ENCODE assay signal across 21 cellular contexts in the genomic region with DNA sequence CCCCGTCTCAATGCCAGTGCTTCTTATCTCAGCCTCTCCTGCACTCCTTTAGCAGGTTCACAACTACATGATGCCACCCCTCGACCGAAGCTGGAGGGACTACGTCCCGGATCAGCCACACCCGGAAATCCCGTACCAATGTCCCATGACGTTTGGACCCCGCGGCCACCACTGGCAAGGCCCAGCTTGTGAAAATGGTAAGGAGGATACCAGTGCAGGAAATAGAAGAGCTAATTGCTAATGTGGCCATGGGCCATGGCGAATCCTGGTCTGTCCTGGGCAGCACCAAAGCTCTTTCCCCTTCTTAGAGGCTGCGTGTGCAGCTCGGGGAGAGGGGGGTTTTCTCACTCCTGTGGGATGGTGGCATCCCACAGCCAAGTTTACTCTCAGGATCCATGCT. TPM values are rescaled to one million over a fixed set of nuclear protein-coding genes. Genes with fewer than 3 reads are reported as not detected.
DNase-seq lines count a peak whose midpoint lies in the region; ATAC-seq, FAIRE-seq and TF ChIP-seq lines count a peak whose summit lies in the region.
"Had no signal": no experiment of that assay in that cellular context is flagged by ENCODE, and none has a peak within 500 bp of the region (broad histone marks: within the 10 kb centered on the region; RNA-seq: fewer than 3 reads in every experiment).

No MANE protein-coding gene starts in this region.

- H4K20me1 ChIP-seq in BLaER1 treated with 17β-estradiol and CSF1 and Interleukin-3, amounts not matched to agents 10 nM and 100 nM: peaks cover 0 to 96% (median 58%) of the 10 kb centered on the region in 11 experiments; a peak in 19 of 22 replicates
- peaks cover 32% of the 10 kb centered on the region for H4K20me1 ChIP-seq in GM12878 (ENCODE audit: control insufficient read depth, insufficient read depth)
- H4K20me1 ChIP-seq in smooth muscle cell (ENCODE audit: low read depth): no peaks in the 10 kb centered on the region

- in situ Hi-C loops in GM12878 (cut with MboI): loop anchor here (5.0 to 10.0 kb wide), 2 partner anchors 182 to 210 kb away; no protein-coding TSS in a partner anchor
- in situ Hi-C loops in GM13977 (cut with MboI; ENCODE audit: low pct_unique_long_range_greater_than_20kb, low sequenced_read_pairs, unreplicated experiment): no loop called here

- H3K4me1 ChIP-seq in BLaER1 treated with 17β-estradiol and CSF1 and Interleukin-3, amounts not matched to agents 10 nM and 100 nM: peaks cover 34 to 91% (median 82%) of the 10 kb centered on the region in 10 experiments
- peaks cover 32% of the 10 kb centered on the region for H3K4me1 ChIP-seq in CD4-positive, alpha-beta memory T cell (ENCODE audit: insufficient read depth, low read length)
- peaks cover 35% of the 10 kb centered on the region for H3K4me1 ChIP-seq in GM12878 (ENCODE audit: control insufficient read depth, insufficient read depth, low read length)
- peaks cover 7% of the 10 kb centered on the region for H3K4me1 ChIP-seq in smooth muscle cell (ENCODE audit: low read depth)
- H3K4me1 ChIP-seq: parathyroid adenoma had no signal

- RAD21 ChIA-PET in GM12878 (lab: Charles Lee; ENCODE audit: unreplicated experiment): interaction anchor here (0.9 to 5.1 kb wide), 23 partner anchors 11 to 208 kb away, joined by 3 to 43 read pairs (median 7); a partner anchor contains a TSS

- no peak for FAIRE-seq in GM12878 (lab: Jason Lieb, UNC)
- FAIRE-seq: frontal cortex had no signal

- peak overlapping the region in 9 of 11 experiments; percentile 13 to 92 (median 71); a peak in 14 of 22 replicates for H3K4me2 ChIP-seq in BLaER1 treated with 17β-estradiol and CSF1 and Interleukin-3, amounts not matched to agents 10 nM and 100 nM
- peak overlapping the region; percentile 76 for H3K4me2 ChIP-seq in GM12878 (ENCODE audit: control insufficient read depth, insufficient read depth)
- no peak overlapping the region for H3K4me2 ChIP-seq in smooth muscle cell

- H3K4me1 Mint-ChIP-seq in CD4-positive, alpha-beta memory T cell: peaks cover 18 to 39% (median 28%) of the 10 kb centered on the region in 4 donors
- peaks cover 77% of the 10 kb centered on the region for H3K4me1 Mint-ChIP-seq in activated B cell treated with CpG ODN at 0.5 μM for 24 hours

- intact Hi-C loops in CD4-positive, alpha-beta memory T cell (cut with micrococcal nuclease): loop anchor here (10.0 kb wide), 1 partner anchor 298 kb away; a partner anchor contains a TSS
- intact Hi-C loops in activated B cell treated with CpG ODN at 0.5 μM for 24 hours (cut with micrococcal nuclease) (no loop called here), GM12878 (cut with micrococcal nuclease; ENCODE audit: unreplicated experiment) (no loop called here)

- peak overlapping the region in 4 of 7 donors; percentile 24 to 70 (median 52) for H3K27ac Mint-ChIP-seq in CD4-positive, alpha-beta memory T cell
- peak overlapping the region; percentile 72 for H3K27ac Mint-ChIP-seq in activated B cell treated with CpG ODN at 0.5 μM for 24 hours

- H3F3A ChIP-seq in smooth muscle cell (ENCODE audit: low read depth): no peaks in the 10 kb centered on the region

- POLR2A ChIA-PET in CD4-positive, alpha-beta memory T cell (lab: Charles Lee; ENCODE audit: partially characterized antibody): no interaction called here
- POLR2A ChIA-PET in activated B cell treated with CpG ODN at 0.5 μM for 24 hours (lab: Charles Lee): interaction anchor here (1.1 to 2.3 kb wide), 7 partner anchors 24 to 208 kb away, joined by 3 to 12 read pairs (median 4); a partner anchor contains a TSS
- POLR2A ChIA-PET in GM12878 (lab: Charles Lee): interaction anchor here (0.9 to 1.8 kb wide), 16 partner anchors 9 to 170 kb away, joined by 3 to 8 read pairs (median 3); no protein-coding TSS in a partner anchor

- TF ChIP-seq EP300 in GM12878 (IDR thresholded peaks at IDR 0.05; ENCODE audit: borderline replicate concordance in 1 of 2, control insufficient read depth in 1 of 2, low read depth in 2 of 2, low read length in 2 of 2): no peak

- TF ChIP-seq POLR2A in GM12878 (IDR thresholded peaks at IDR 0.05; ENCODE audit: low read depth, low read length): no peak; the same call in 1 of the 2 replicates

- H3K36me3 Mint-ChIP-seq in CD4-positive, alpha-beta memory T cell: peaks cover 8 to 28% of the 10 kb centered on the region in 2 donors
- H3K36me3 Mint-ChIP-seq in activated B cell treated with CpG ODN at 0.5 μM for 24 hours (ENCODE audit: low read depth): peaks cover 86% of the 10 kb centered on the region

- TF ChIP-seq RAD21 in GM12878 (IDR thresholded peaks at IDR 0.05; ENCODE audit: insufficient read depth, low read depth, low read length): no peak

- peaks cover 0 to 5% of the 10 kb centered on the region in 2 donors for H3K27me3 Mint-ChIP-seq in CD4-positive, alpha-beta memory T cell
- no peaks in the 10 kb centered on the region for H3K27me3 Mint-ChIP-seq in activated B cell treated with CpG ODN at 0.5 μM for 24 hours

- H3K36me3 ChIP-seq in BLaER1 treated with 17β-estradiol and CSF1 and Interleukin-3, amounts not matched to agents 10 nM and 100 nM: peaks cover 23 to 79% (median 72%) of the 10 kb centered on the region in 11 experiments
- peaks cover 6% of the 10 kb centered on the region for H3K36me3 ChIP-seq in CD4-positive, alpha-beta memory T cell (ENCODE audit: insufficient read depth, low read length)
- peaks cover 49 to 63% of the 10 kb centered on the region in 2 experiments for H3K36me3 ChIP-seq in GM12878 (ENCODE audit: control insufficient read depth in 2 of 2, insufficient read depth in 2 of 2, low read length in 1 of 2)
- H3K36me3 ChIP-seq in smooth muscle cell (ENCODE audit: low read depth): no peaks in the 10 kb centered on the region
- H3K36me3 ChIP-seq: transverse colon had no signal

- H3K79me2 ChIP-seq in GM12878 (ENCODE audit: control insufficient read depth, insufficient read depth, low read length) (peaks cover 96% of the 10 kb centered on the region), smooth muscle cell (ENCODE audit: low read depth) (no peaks in the 10 kb centered on the region)
- H3K79me2 ChIP-seq: parathyroid adenoma had no signal

- CTCF ChIA-PET in CD4-positive, alpha-beta memory T cell (lab: Charles Lee; ENCODE audit: partially characterized antibody): interaction anchor here (1.5 kb wide), 1 partner anchor 128 kb away, joined by 3 read pairs; no protein-coding TSS in a partner anchor
- CTCF ChIA-PET in activated B cell treated with CpG ODN at 0.5 μM for 24 hours (lab: Charles Lee): interaction anchor here (0.9 to 1.6 kb wide), 3 partner anchors 92 to 170 kb away, joined by 3 to 8 read pairs (median 5); no protein-coding TSS in a partner anchor
- CTCF ChIA-PET in GM12878 (lab: Yijun Ruan, JAX): interaction anchor here (0.8 to 5.1 kb wide), 15 partner anchors 9 to 208 kb away, joined by 3 to 33 read pairs (median 5); no protein-coding TSS in a partner anchor

- H2AFZ ChIP-seq in GM12878 (ENCODE audit: control insufficient read depth, low read depth, low read length) (no peak overlapping the region), smooth muscle cell (ENCODE audit: low read depth) (no peak overlapping the region)
- H2AFZ ChIP-seq: parathyroid adenoma had no signal

- 0 out of 22 replicates have a peak overlapping the region, but pooled peaks of 1 of the 11 experiments have one; percentile 8 for H3K27ac ChIP-seq in BLaER1 treated with 17β-estradiol and CSF1 and Interleukin-3, amounts not matched to agents 10 nM and 100 nM
- no peak overlapping the region for H3K27ac ChIP-seq in CD4-positive, alpha-beta memory T cell (ENCODE audit: low read depth, low read length)
- H3K27ac ChIP-seq in GM12878 (ENCODE audit: control insufficient read depth, insufficient read depth) (0 out of 2 replicates have a peak overlapping the region, but pooled peaks have one; percentile 2), smooth muscle cell (ENCODE audit: low read depth) (no peak overlapping the region)
- H3K27ac ChIP-seq: HL-60, parathyroid adenoma, transverse colon had no signal

- no peaks in the 10 kb centered on the region for H3K9me3 ChIP-seq in BLaER1 treated with 17β-estradiol and CSF1 and Interleukin-3, amounts not matched to agents 10 nM and 100 nM (replicated peaks in 1 of 11)
- H3K9me3 ChIP-seq in CD4-positive, alpha-beta memory T cell (ENCODE audit: control insufficient read depth in 1 of 2, low read length in 2 of 2): no peaks in the 10 kb centered on the region
- no peaks in the 10 kb centered on the region for H3K9me3 ChIP-seq in GM12878 (replicated peaks; ENCODE audit: control insufficient read depth, insufficient read depth, low read length)
- no peaks in the 10 kb centered on the region for H3K9me3 ChIP-seq in smooth muscle cell (replicated peaks; ENCODE audit: low read depth)
- H3K9me3 ChIP-seq: transverse colon had no signal

- BruUV-seq in GM12878 (replicated peaks; lab: Mats Ljungman, UMichigan): no TSS peak

- H3K4me3 ChIP-seq in BLaER1 treated with 17β-estradiol and CSF1 and Interleukin-3, amounts not matched to agents 10 nM and 100 nM: no peak overlapping the region
- no peak overlapping the region for H3K4me3 ChIP-seq in CD4-positive, alpha-beta memory T cell (ENCODE audit: low read length in 2 of 2)
- H3K4me3 ChIP-seq in GM12878 (peak overlapping the region; percentile 62), smooth muscle cell (no peak overlapping the region), foreskin fibroblast (ENCODE audit: low read depth in 1 of 2, low read length in 2 of 2) (no peak overlapping the region)
- H3K4me3 ChIP-seq: transverse colon had no signal

- no peak overlapping the region; a peak in 1 of 22 replicates for H3K9ac ChIP-seq in BLaER1 treated with 17β-estradiol and CSF1 and Interleukin-3, amounts not matched to agents 10 nM and 100 nM
- H3K9ac ChIP-seq in GM12878 (ENCODE audit: control insufficient read depth, insufficient read depth, low read length): peak overlapping the region; percentile 53
- H3K9ac ChIP-seq in smooth muscle cell (ENCODE audit: low read depth): no peak overlapping the region
- H3K9ac ChIP-seq: parathyroid adenoma had no signal

- ATAC-seq in activated B cell treated with CpG ODN at 0.5 μM for 24 hours (ENCODE audit: low read depth) (no peak), GM12878 (no peak)
- ATAC-seq: activated CD4-positive, CD25-positive, alpha-beta regulatory T cell treated with anti-CD3 and anti-CD28 coated beads, Interleukin-2, amount 50 U/mL, for 24 hours; sciatic nerve had no signal

- no peak for DNase-seq in CD4-positive, alpha-beta memory T cell
- no peak for DNase-seq in activated B cell treated with CpG ODN at 0.5 μM for 24 hours
- no peak for DNase-seq in GM12878 (ENCODE audit: low read depth, low spot score)
- DNase-seq in smooth muscle cell (lab: John Stamatoyannopoulos, UW; ENCODE audit: unreplicated experiment): no peak
- no peak for DNase-seq in GM13977 (ENCODE audit: low spot score)
- DNase-seq in foreskin fibroblast: no peak
- DNase-seq: anterior cingulate cortex; central memory CD4-positive, alpha-beta T cell; erythroblast; mammary epithelial cell; NCI-H1694; NCI-H82; stimulated activated naive CD4-positive, alpha-beta T cell treated with Interleukin-2 at 50 U/mL for 16 hours; transverse colon had no signal

- SMC1A ChIA-PET in GM12878 (lab: Charles Lee; ENCODE audit: uncharacterized antibody, unreplicated experiment): interaction anchor here (1.1 to 13.5 kb wide), 28 partner anchors 7 to 207 kb away, joined by 3 to 185 read pairs (median 6); no protein-coding TSS in a partner anchor

- peaks cover 0 to 48% (median 0%) of the 10 kb centered on the region in 11 experiments; a peak in 8 of 22 replicates for H3K27me3 ChIP-seq in BLaER1 treated with 17β-estradiol and CSF1 and Interleukin-3, amounts not matched to agents 10 nM and 100 nM
- no peaks in the 10 kb centered on the region for H3K27me3 ChIP-seq in CD4-positive, alpha-beta memory T cell (ENCODE audit: insufficient read depth, low read length)
- H3K27me3 ChIP-seq in GM12878 (replicated peaks in 1 of 2; ENCODE audit: control insufficient read depth in 2 of 2, insufficient read depth in 2 of 2, low read length in 1 of 2) (no peaks in the 10 kb centered on the region), smooth muscle cell (ENCODE audit: low read depth) (peaks cover 76% of the 10 kb centered on the region)

- no peak for TF ChIP-seq CTCF in activated B cell treated with CpG ODN at 0.5 μM for 24 hours (IDR thresholded peaks at IDR 0.05)
- TF ChIP-seq CTCF in GM12878 (IDR thresholded peaks at IDR 0.05 in 2 of 3, conservative IDR thresholded peaks at IDR 0.05 in 1 of 3; ENCODE audit: control insufficient read depth in 2 of 3, extremely low read depth in 1 of 3, insufficient read depth in 1 of 3, low read depth in 3 of 3, low read length in 3 of 3): no peak
- TF ChIP-seq CTCF in smooth muscle cell (IDR thresholded peaks at IDR 0.05; ENCODE audit: borderline replicate concordance, insufficient read depth, poor library complexity, severe bottlenecking): no peak
- TF ChIP-seq CTCF in GM13977 (IDR thresholded peaks at IDR 0.05; ENCODE audit: extremely low read depth, insufficient read depth, missing control alignments): no peak
- no peak for TF ChIP-seq CTCF in foreskin fibroblast (IDR thresholded peaks at IDR 0.05; ENCODE audit: low read depth, low read length)

- H3K4me3 Mint-ChIP-seq in CD4-positive, alpha-beta memory T cell: no peak overlapping the region
- H3K4me3 Mint-ChIP-seq in activated B cell treated with CpG ODN at 0.5 μM for 24 hours: peak overlapping the region; percentile 42

- no peaks in the 10 kb centered on the region for H3K9me3 Mint-ChIP-seq in CD4-positive, alpha-beta memory T cell
- no peaks in the 10 kb centered on the region for H3K9me3 Mint-ChIP-seq in activated B cell treated with CpG ODN at 0.5 μM for 24 hours

- 96% methylated on average over 11 of the region's 13 CpGs for WGBS in GM12878 (ENCODE audit: insufficient coverage, insufficient replicate concordance, low lambda C conversion rate, missing lambda C conversion rate)
- WGBS in smooth muscle cell (ENCODE audit: low lambda C conversion rate): 91% methylated on average over 13 of the region's 13 CpGs

RNA-seq across cellular contexts. Expression of a gene that starts 5.5 kb away (rescaled TPM):
- 1 to 10 TPM; 8.5 to 8.6 TPM for total RNA-seq in CD4-positive, alpha-beta memory T cell
- polyA plus RNA-seq in CD4-positive, alpha-beta memory T cell: 1 to 10 TPM; 2.7 to 5.7 TPM
- 417 and 426 TPM in 2 replicates for total RNA-seq in activated B cell treated with CpG ODN at 0.5 μM for 24 hours
- total RNA-seq in GM12878 (2013; cell fraction: nucleolus; rRNA removed): 825 and 857 TPM in 2 replicates
- total RNA-seq in GM12878 (2014; rRNA removed): 287 and 295 TPM in 2 replicates
- 217 and 228 TPM in 2 replicates for total RNA-seq in GM12878 (2014; rRNA removed; fragmentation: Illumina TruSeq; extraction: Trizol)
- total RNA-seq in GM12878 (2021): 495 and 498 TPM in 2 replicates
- polyA plus RNA-seq in GM12878 (2011; ENCODE audit: low read depth): 299 TPM
- 252 and 320 TPM in 2 replicates for polyA plus RNA-seq in GM12878 (2011; rRNA removed)
- 352 and 442 TPM in 2 replicates for polyA plus RNA-seq in GM12878 (2011; cell fraction: cytosol; rRNA removed)
- 848 and 1,001 TPM in 2 replicates for polyA plus RNA-seq in GM12878 (2011; cell fraction: nucleus; rRNA removed)
- 262 and 367 TPM in 2 replicates for polyA plus RNA-seq in GM12878 (2012)
- polyA plus RNA-seq in GM12878 (2014; fragmentation: Illumina TruSeq; extraction: Trizol): 223 and 228 TPM in 2 replicates
- polyA plus RNA-seq in GM12878 (2014; fragmentation: Nextera tagmentation; extraction: Ambion mirVana): 10 to 100 TPM; 50.0 to 98.9 TPM
- 187 and 205 TPM in 2 replicates for polyA plus RNA-seq in GM12878 (2014; rRNA removed)
- 100 to 1,000 TPM; 295 to 297 TPM for polyA plus RNA-seq in GM12878 (2016; fragmentation: Nextera tagmentation; extraction: Ambion mirVana)
- 364 and 403 TPM in 2 replicates for polyA minus RNA-seq in GM12878 (2011; rRNA and poly(A)+ RNA removed)
- 196 and 207 TPM in 2 replicates for polyA minus RNA-seq in GM12878 (2011; cell fraction: cytosol; rRNA and poly(A)+ RNA removed)
- 241 and 321 TPM in 2 replicates for polyA minus RNA-seq in GM12878 (2011; cell fraction: nucleus; rRNA and poly(A)+ RNA removed)
- total RNA-seq in smooth muscle cell: 0.04 TPM in 1 of 2 replicates, not detected in the other
- polyA plus RNA-seq in smooth muscle cell: not detected in 2 replicates
- total RNA-seq: frontal cortex, mammary epithelial cell, myocyte had no signal

Comparison
In these comparisons a context has a peak if more than half of its experiments do, and no peak if none do; other contexts are left out.
1. RNA of a gene that starts 5.5 kb away (total RNA-seq): 417 to 426 TPM in activated B cell treated with CpG ODN at 0.5 μM for 24 hours and 217 to 857 TPM in GM12878; 8.5 to 8.6 TPM in CD4-positive, alpha-beta memory T cell and 0.04 TPM in smooth muscle cell; every median in the first group is over 10 times any median in the second.